Comparison of ENCODE assay signal across 2 cellular contexts in the genomic region with DNA sequence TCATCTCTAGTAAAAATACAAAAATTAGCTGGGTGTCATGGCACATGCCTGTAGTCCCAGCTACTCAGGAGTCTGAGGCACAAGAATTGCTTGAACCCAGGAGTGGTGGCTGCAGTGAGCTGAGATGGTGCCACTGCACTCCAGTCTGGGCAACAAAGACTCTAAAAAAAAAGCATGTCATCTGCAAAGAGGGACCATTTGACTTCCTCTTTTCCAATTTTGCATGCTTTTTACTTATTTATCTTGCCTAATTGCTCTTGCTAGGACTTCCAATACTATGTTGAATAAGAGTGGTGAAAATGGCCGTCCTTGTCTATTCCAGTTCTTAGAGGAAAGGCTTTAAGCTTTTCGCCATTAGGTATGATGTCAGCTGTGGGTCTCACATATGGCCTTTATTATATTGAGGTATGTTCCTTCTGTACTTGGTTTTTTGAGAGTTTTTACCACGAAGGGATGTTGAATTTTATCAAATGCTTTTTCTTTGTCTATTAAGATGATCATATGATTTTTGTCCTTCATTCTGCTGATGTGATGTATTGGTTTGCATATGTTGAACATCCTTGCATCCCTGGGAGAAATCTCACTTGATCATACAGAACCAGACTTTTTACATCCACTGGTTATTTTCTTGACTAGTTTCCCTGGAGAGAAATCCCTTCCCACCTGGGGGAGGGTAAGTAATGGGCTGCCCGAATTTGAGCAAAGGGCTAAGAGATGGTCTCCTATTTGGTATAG.
TF ChIP-seq lines count a peak whose summit lies in the region.

No MANE protein-coding gene starts in this region.

TF ChIP-seq in GM23338, 12 proteins besides CTCF, POLR2A, EP300 and RAD21 (continues in another document):
- TF ChIP-seq EZH2 (IDR thresholded peaks at IDR 0.05; ENCODE audit: low read depth, unreplicated experiment) (no peak), EZH2phosphoT487 (IDR thresholded peaks at IDR 0.05; ENCODE audit: unreplicated experiment) (no peak), JUNB (IDR thresholded peaks at IDR 0.05; ENCODE audit: unreplicated experiment) (no peak), STAT1 (IDR thresholded peaks at IDR 0.05; ENCODE audit: unreplicated experiment) (no peak), POLR2AphosphoS5 (IDR thresholded peaks at IDR 0.05; ENCODE audit: low read depth) (no peak), ZNF114 (CRISPR knock-in tag; IDR thresholded peaks at IDR 0.05) (no peak)
- TF ChIP-seq, protein P1, sequence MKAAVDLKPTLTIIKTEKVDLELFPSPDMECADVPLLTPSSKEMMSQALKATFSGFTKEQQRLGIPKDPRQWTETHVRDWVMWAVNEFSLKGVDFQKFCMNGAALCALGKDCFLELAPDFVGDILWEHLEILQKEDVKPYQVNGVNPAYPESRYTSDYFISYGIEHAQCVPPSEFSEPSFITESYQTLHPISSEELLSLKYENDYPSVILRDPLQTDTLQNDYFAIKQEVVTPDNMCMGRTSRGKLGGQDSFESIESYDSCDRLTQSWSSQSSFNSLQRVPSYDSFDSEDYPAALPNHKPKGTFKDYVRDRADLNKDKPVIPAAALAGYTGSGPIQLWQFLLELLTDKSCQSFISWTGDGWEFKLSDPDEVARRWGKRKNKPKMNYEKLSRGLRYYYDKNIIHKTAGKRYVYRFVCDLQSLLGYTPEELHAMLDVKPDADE (IDR thresholded peaks at IDR 0.05), result no peak
- TF ChIP-seq, protein P2, sequence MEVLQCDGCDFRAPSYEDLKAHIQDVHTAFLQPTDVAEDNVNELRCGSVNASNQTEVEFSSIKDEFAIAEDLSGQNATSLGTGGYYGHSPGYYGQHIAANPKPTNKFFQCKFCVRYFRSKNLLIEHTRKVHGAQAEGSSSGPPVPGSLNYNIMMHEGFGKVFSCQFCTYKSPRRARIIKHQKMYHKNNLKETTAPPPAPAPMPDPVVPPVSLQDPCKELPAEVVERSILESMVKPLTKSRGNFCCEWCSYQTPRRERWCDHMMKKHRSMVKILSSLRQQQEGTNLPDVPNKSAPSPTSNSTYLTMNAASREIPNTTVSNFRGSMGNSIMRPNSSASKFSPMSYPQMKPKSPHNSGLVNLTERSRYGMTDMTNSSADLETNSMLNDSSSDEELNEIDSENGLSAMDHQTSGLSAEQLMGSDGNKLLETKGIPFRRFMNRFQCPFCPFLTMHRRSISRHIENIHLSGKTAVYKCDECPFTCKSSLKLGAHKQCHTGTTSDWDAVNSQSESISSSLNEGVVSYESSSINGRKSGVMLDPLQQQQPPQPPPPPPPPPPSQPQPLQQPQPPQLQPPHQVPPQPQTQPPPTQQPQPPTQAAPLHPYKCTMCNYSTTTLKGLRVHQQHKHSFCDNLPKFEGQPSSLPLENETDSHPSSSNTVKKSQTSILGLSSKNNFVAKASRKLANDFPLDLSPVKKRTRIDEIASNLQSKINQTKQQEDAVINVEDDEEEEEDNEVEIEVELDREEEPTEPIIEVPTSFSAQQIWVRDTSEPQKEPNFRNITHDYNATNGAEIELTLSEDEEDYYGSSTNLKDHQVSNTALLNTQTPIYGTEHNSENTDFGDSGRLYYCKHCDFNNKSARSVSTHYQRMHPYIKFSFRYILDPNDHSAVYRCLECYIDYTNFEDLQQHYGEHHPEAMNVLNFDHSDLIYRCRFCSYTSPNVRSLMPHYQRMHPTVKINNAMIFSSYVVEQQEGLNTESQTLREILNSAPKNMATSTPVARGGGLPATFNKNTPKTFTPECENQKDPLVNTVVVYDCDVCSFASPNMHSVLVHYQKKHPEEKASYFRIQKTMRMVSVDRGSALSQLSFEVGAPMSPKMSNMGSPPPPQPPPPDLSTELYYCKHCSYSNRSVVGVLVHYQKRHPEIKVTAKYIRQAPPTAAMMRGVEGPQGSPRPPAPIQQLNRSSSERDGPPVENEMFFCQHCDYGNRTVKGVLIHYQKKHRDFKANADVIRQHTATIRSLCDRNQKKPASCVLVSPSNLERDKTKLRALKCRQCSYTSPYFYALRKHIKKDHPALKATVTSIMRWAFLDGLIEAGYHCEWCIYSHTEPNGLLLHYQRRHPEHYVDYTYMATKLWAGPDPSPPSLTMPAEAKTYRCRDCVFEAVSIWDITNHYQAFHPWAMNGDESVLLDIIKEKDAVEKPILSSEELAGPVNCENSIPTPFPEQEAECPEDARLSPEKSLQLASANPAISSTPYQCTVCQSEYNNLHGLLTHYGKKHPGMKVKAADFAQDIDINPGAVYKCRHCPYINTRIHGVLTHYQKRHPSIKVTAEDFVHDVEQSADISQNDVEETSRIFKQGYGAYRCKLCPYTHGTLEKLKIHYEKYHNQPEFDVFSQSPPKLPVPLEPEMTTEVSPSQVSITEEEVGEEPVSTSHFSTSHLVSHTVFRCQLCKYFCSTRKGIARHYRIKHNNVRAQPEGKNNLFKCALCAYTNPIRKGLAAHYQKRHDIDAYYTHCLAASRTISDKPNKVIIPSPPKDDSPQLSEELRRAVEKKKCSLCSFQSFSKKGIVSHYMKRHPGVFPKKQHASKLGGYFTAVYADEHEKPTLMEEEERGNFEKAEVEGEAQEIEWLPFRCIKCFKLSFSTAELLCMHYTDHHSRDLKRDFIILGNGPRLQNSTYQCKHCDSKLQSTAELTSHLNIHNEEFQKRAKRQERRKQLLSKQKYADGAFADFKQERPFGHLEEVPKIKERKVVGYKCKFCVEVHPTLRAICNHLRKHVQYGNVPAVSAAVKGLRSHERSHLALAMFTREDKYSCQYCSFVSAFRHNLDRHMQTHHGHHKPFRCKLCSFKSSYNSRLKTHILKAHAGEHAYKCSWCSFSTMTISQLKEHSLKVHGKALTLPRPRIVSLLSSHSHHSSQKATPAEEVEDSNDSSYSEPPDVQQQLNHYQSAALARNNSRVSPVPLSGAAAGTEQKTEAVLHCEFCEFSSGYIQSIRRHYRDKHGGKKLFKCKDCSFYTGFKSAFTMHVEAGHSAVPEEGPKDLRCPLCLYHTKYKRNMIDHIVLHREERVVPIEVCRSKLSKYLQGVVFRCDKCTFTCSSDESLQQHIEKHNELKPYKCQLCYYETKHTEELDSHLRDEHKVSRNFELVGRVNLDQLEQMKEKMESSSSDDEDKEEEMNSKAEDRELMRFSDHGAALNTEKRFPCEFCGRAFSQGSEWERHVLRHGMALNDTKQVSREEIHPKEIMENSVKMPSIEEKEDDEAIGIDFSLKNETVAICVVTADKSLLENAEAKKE (CRISPR knock-in tag; IDR thresholded peaks at IDR 0.05), result no peak

TF ChIP-seq in K562, 482 proteins besides CTCF, POLR2A, EP300 and RAD21 (continues in another document):
- TF ChIP-seq ZNF316 (IDR thresholded peaks at IDR 0.05) (0 out of 2 replicates have a peak, but pooled peaks have one; percentile 38), ZNF324 (CRISPR knock-in tag; IDR thresholded peaks at IDR 0.05) (peak; percentile 94), MYBL2 (IDR thresholded peaks at IDR 0.05; ENCODE audit: low read depth) (no peak), MYBL2 (CRISPR knock-in tag; IDR thresholded peaks at IDR 0.05; ENCODE audit: borderline replicate concordance) (no peak), ZNF699 (CRISPR knock-in tag; IDR thresholded peaks at IDR 0.05; ENCODE audit: insufficient replicate concordance) (no peak), ZNF146 (CRISPR knock-in tag; IDR thresholded peaks at IDR 0.05; ENCODE audit: unreplicated experiment) (no peak), SUPT5H (IDR thresholded peaks at IDR 0.05) (no peak), STAT5B (CRISPR knock-in tag; IDR thresholded peaks at IDR 0.05) (no peak), HNRNPUL1 (IDR thresholded peaks at IDR 0.05; ENCODE audit: low read length) (no peak), ZNF197 (CRISPR knock-in tag; IDR thresholded peaks at IDR 0.05; ENCODE audit: low read depth) (no peak), CBFA2T3 (IDR thresholded peaks at IDR 0.05) (no peak), HDAC6 (IDR thresholded peaks at IDR 0.05; ENCODE audit: low read depth, low read length) (no peak), SMC3 (conservative IDR thresholded peaks at IDR 0.05; ENCODE audit: insufficient read depth, low read depth, low read length) (no peak), SPI1 (IDR thresholded peaks at IDR 0.05; ENCODE audit: borderline replicate concordance, low read depth, low read length) (peak; percentile 92)
- TF ChIP-seq, protein P3, sequence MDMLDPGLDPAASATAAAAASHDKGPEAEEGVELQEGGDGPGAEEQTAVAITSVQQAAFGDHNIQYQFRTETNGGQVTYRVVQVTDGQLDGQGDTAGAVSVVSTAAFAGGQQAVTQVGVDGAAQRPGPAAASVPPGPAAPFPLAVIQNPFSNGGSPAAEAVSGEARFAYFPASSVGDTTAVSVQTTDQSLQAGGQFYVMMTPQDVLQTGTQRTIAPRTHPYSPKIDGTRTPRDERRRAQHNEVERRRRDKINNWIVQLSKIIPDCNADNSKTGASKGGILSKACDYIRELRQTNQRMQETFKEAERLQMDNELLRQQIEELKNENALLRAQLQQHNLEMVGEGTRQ (CRISPR knock-in tag; IDR thresholded peaks at IDR 0.05), result no peak
- TF ChIP-seq, protein P4, sequence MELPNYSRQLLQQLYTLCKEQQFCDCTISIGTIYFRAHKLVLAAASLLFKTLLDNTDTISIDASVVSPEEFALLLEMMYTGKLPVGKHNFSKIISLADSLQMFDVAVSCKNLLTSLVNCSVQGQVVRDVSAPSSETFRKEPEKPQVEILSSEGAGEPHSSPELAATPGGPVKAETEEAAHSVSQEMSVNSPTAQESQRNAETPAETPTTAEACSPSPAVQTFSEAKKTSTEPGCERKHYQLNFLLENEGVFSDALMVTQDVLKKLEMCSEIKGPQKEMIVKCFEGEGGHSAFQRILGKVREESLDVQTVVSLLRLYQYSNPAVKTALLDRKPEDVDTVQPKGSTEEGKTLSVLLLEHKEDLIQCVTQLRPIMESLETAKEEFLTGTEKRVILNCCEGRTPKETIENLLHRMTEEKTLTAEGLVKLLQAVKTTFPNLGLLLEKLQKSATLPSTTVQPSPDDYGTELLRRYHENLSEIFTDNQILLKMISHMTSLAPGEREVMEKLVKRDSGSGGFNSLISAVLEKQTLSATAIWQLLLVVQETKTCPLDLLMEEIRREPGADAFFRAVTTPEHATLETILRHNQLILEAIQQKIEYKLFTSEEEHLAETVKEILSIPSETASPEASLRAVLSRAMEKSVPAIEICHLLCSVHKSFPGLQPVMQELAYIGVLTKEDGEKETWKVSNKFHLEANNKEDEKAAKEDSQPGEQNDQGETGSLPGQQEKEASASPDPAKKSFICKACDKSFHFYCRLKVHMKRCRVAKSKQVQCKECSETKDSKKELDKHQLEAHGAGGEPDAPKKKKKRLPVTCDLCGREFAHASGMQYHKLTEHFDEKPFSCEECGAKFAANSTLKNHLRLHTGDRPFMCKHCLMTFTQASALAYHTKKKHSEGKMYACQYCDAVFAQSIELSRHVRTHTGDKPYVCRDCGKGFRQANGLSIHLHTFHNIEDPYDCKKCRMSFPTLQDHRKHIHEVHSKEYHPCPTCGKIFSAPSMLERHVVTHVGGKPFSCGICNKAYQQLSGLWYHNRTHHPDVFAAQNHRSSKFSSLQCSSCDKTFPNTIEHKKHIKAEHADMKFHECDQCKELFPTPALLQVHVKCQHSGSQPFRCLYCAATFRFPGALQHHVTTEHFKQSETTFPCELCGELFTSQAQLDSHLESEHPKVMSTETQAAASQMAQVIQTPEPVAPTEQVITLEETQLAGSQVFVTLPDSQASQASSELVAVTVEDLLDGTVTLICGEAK (IDR thresholded peaks at IDR 0.05), result no peak
- TF ChIP-seq, protein P4 (CRISPR knock-in tag; IDR thresholded peaks at IDR 0.05), result no peak
- TF ChIP-seq, protein P5, sequence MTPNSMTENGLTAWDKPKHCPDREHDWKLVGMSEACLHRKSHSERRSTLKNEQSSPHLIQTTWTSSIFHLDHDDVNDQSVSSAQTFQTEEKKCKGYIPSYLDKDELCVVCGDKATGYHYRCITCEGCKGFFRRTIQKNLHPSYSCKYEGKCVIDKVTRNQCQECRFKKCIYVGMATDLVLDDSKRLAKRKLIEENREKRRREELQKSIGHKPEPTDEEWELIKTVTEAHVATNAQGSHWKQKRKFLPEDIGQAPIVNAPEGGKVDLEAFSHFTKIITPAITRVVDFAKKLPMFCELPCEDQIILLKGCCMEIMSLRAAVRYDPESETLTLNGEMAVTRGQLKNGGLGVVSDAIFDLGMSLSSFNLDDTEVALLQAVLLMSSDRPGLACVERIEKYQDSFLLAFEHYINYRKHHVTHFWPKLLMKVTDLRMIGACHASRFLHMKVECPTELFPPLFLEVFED (CRISPR knock-in tag; conservative IDR thresholded peaks at IDR 0.05), result no peak
- TF ChIP-seq, protein P6, sequence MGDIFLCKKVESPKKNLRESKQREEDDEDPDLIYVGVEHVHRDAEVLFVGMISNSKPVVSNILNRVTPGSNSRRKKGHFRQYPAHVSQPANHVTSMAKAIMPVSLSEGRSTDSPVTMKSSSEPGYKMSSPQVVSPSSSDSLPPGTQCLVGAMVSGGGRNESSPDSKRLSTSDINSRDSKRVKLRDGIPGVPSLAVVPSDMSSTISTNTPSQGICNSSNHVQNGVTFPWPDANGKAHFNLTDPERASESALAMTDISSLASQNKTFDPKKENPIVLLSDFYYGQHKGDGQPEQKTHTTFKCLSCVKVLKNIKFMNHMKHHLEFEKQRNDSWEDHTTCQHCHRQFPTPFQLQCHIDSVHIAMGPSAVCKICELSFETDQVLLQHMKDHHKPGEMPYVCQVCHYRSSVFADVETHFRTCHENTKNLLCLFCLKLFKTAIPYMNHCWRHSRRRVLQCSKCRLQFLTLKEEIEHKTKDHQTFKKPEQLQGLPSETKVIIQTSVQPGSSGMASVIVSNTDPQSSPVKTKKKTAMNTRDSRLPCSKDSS (IDR thresholded peaks at IDR 0.05; ENCODE audit: low read depth, partially characterized antibody), result peak; percentile 74
